In genomic region chr10:112475565-112476233, GRCh38 we compare ENCODE assay signal across 11 cellular contexts. TPM values are rescaled to one million over a fixed set of nuclear protein-coding genes. Genes with fewer than 3 reads are reported as not detected.
DNase-seq lines count a peak whose midpoint lies in the region; ATAC-seq, FAIRE-seq and TF ChIP-seq lines count a peak whose summit lies in the region.
"Had no signal": no experiment of that assay in that cellular context is flagged by ENCODE, and none has a peak within 500 bp of the region (broad histone marks: within the 10 kb centered on the region; RNA-seq: fewer than 3 reads in every experiment).

No MANE protein-coding gene starts in this region.

- H3K79me2 ChIP-seq in SU-DHL-6 (ENCODE audit: insufficient read depth, low read length) = peaks cover 20% of the 10 kb centered on the region

- no peaks in the 10 kb centered on the region for H3K27me3 ChIP-seq in SU-DHL-6 (ENCODE audit: low read length)
- no peaks in the 10 kb centered on the region for H3K27me3 ChIP-seq in MG63
- H3K27me3 ChIP-seq: SJCRH30 had no signal

- no peaks in the 10 kb centered on the region for H3K9me3 ChIP-seq in SU-DHL-6 (ENCODE audit: insufficient read depth, low read length)
- no peaks in the 10 kb centered on the region for H3K9me3 ChIP-seq in MG63
- H3K9me3 ChIP-seq: SJCRH30 had no signal

- H3K36me3 ChIP-seq in SU-DHL-6 (ENCODE audit: low read length) (no peaks in the 10 kb centered on the region), MG63 (no peaks in the 10 kb centered on the region)
- H3K36me3 ChIP-seq: SJCRH30 had no signal

- TF ChIP-seq CTCF in GM12875 (IDR thresholded peaks at IDR 0.05; ENCODE audit: borderline replicate concordance, insufficient read depth, low read depth, low read length) (0 out of 2 replicates have a peak, but pooled peaks have one; percentile 13), SU-DHL-6 (IDR thresholded peaks at IDR 0.05; ENCODE audit: insufficient read depth, low read length, poor library complexity, severe bottlenecking) (peak; percentile 31)

- H3F3A ChIP-seq in SU-DHL-6 (ENCODE audit: insufficient read depth) = 0 out of 2 replicates have a peak, but pooled peaks cover 4% of the 10 kb centered on the region

- H4K20me1 ChIP-seq in SU-DHL-6 (ENCODE audit: low read depth, low read length) = no peaks in the 10 kb centered on the region

- H3K9me2 ChIP-seq in SU-DHL-6 (replicated peaks; ENCODE audit: insufficient read depth, low read length) = no peaks in the 10 kb centered on the region

- FAIRE-seq in A204.1 (lab: Jason Lieb, UNC) = peak; percentile 98
- FAIRE-seq: G401.6 had no signal

- no peak overlapping the region for H3K27ac ChIP-seq in SU-DHL-6 (ENCODE audit: low read depth, low read length)
- H3K27ac ChIP-seq: SJCRH30 had no signal

- H3K4me3 ChIP-seq in GM12875 (ENCODE audit: low read depth, low read length) (no peak overlapping the region), SU-DHL-6 (ENCODE audit: insufficient read depth, low read length, poor library complexity, severe bottlenecking) (no peak overlapping the region), MG63 (no peak overlapping the region)
- H3K4me3 ChIP-seq: SJCRH30 had no signal

- ATAC-seq in HG03457 (IDR thresholded peaks at IDR 0.05; ENCODE audit: unreplicated experiment) (no peak), GM21825 (IDR thresholded peaks at IDR 0.05; ENCODE audit: unreplicated experiment) (no peak), sciatic nerve (no peak)

- intact Hi-C loops in sciatic nerve (cut with DNase I) = no loop called here

- H2AFZ ChIP-seq in SU-DHL-6 (ENCODE audit: low read depth, low read length, severe bottlenecking) = no peak overlapping the region

- H3K4me2 ChIP-seq in SU-DHL-6 (ENCODE audit: low read depth, low read length, poor library complexity, severe bottlenecking) = no peak overlapping the region

- H3K9ac ChIP-seq in SU-DHL-6 (ENCODE audit: low read length) = no peak overlapping the region

- DNase-seq in glomerular visceral epithelial cell (ENCODE audit: extremely low spot score) (peak; percentile 8), MG63 (no peak), sciatic nerve (ENCODE audit: low spot score) (no peak)
- DNase-seq: activated naive CD4-positive, alpha-beta T cell treated with anti-CD3 and anti-CD28 coated beads, Interleukin-2, amount 50 U/mL, for 16 hours had no signal

RNA-seq across cellular contexts. Expression of gene VTI1A, which starts 28.7 kb away (rescaled TPM):
- 12.0 and 19.1 TPM in 2 replicates for total RNA-seq in MG63 (2014; rRNA removed; shearing (Covaris generic); ENCODE audit: low replicate concordance)
- 44.0 TPM for total RNA-seq in sciatic nerve

RNA-seq across cellular contexts. Expression of gene ZDHHC6, which starts 29.0 kb away (rescaled TPM):
- 12.8 and 18.4 TPM in 2 replicates for total RNA-seq in MG63 (2014; rRNA removed; shearing (Covaris generic); ENCODE audit: low replicate concordance)
- 30.4 TPM for total RNA-seq in sciatic nerve
